Comparison of ENCODE assay signal across 23 cellular contexts in genomic region chr19:5014941-5015340, GRCh38. TPM values are rescaled to one million over a fixed set of nuclear protein-coding genes. Genes with fewer than 3 reads are reported as not detected.
A peak's percentile ranks its signal among the peaks of the same experiment; 100 is the strongest.
DNase-seq lines count a peak whose midpoint lies in the region; ATAC-seq and TF ChIP-seq lines count a peak whose summit lies in the region.
"Had no signal": no experiment of that assay in that cellular context is flagged by ENCODE, and none has a peak within 500 bp of the region (broad histone marks: within the 10 kb centered on the region; RNA-seq: fewer than 3 reads in every experiment).

No MANE protein-coding gene starts in this region.

- H3K27ac ChIP-seq in BLaER1 (0 out of 2 replicates have a peak overlapping the region, but pooled peaks have one; percentile 19), body of pancreas (no peak overlapping the region), osteoblast (ENCODE audit: low read depth, low read length) (no peak overlapping the region), thyroid gland (peak overlapping the region; percentile 79 to 90 (median 83))
- H3K27ac ChIP-seq: 22Rv1, A549 had no signal

- DNase-seq in body of pancreas (no peak), osteoblast (ENCODE audit: insufficient read length, low spot score, missing footprints) (peak; percentile 1), thyroid gland (no peak), SIG-M5 treated with dmso at 0.1 percent for 504 hours (lab: John Stamatoyannopoulos, UW; ENCODE audit: unreplicated experiment) (no peak), HEK293T (ENCODE audit: extremely low spot score) (no peak)
- DNase-seq: AML-193; C1 segment of cervical spinal cord; CD4-positive, alpha-beta memory T cell; CD4-positive, CD25-positive, alpha-beta regulatory T cell; CD8-positive, alpha-beta memory T cell; COR-L47; DMS 273 treated with DMSO at 0.1 percent for 48 hours; DMS153; DMS53; DMS79; DND-41; EL; GDM1 had no signal

- no peak overlapping the region for H3K9ac ChIP-seq in BLaER1

- no peak overlapping the region for H2AFZ ChIP-seq in osteoblast (ENCODE audit: low read length)

- no peak for TF ChIP-seq POLR2A in body of pancreas (IDR thresholded peaks at IDR 0.05)
- no peak for TF ChIP-seq POLR2A in thyroid gland (IDR thresholded peaks at IDR 0.05)

- H3K79me2 ChIP-seq in osteoblast (ENCODE audit: insufficient read depth, low read length), result peaks cover 63% of the 10 kb centered on the region

- H3K4me2 ChIP-seq in BLaER1 (no peak overlapping the region), osteoblast (ENCODE audit: insufficient read depth, low read length) (no peak overlapping the region)
- H3K4me2 ChIP-seq: A549 had no signal

- POLR2A ChIA-PET in HEK293T (lab: Yijun Ruan, JAX), result no interaction called here

- H3K4me1 ChIP-seq in BLaER1 (peaks cover 33% of the 10 kb centered on the region), body of pancreas (peaks cover 5% of the 10 kb centered on the region), osteoblast (ENCODE audit: insufficient read depth, low read length) (peaks cover 9% of the 10 kb centered on the region), thyroid gland (peaks cover 47 to 49% of the 10 kb centered on the region in 2 donors)
- H3K4me1 ChIP-seq: A549 had no signal

- TF ChIP-seq CTCF in body of pancreas (IDR thresholded peaks at IDR 0.05) (no peak), osteoblast (IDR thresholded peaks at IDR 0.05; ENCODE audit: extremely low read depth, low read depth, low read length) (no peak), thyroid gland (IDR thresholded peaks at IDR 0.05) (no peak)

- peaks cover 18% of the 10 kb centered on the region for H3K9me3 ChIP-seq in BLaER1
- no peaks in the 10 kb centered on the region for H3K9me3 ChIP-seq in body of pancreas
- no peaks in the 10 kb centered on the region for H3K9me3 ChIP-seq in osteoblast (ENCODE audit: low read depth, low read length)
- no peaks in the 10 kb centered on the region for H3K9me3 ChIP-seq in thyroid gland
- H3K9me3 ChIP-seq: A549 had no signal

- H3K27me3 ChIP-seq in BLaER1, result no peaks in the 10 kb centered on the region
- H3K27me3 ChIP-seq in body of pancreas, result no peaks in the 10 kb centered on the region
- no peaks in the 10 kb centered on the region for H3K27me3 ChIP-seq in osteoblast (ENCODE audit: insufficient read depth, low read length)
- no peaks in the 10 kb centered on the region for H3K27me3 ChIP-seq in thyroid gland

- ATAC-seq in body of pancreas, result peak; percentile 34
- no peak for ATAC-seq in HG03442 (IDR thresholded peaks at IDR 0.05; ENCODE audit: unreplicated experiment)
- ATAC-seq: A549, GM12878 had no signal

- peaks cover 100% of the 10 kb centered on the region for H4K20me1 ChIP-seq in BLaER1
- H4K20me1 ChIP-seq in osteoblast (ENCODE audit: insufficient read depth, low read length), result peaks cover 63% of the 10 kb centered on the region

- H3K36me3 ChIP-seq in BLaER1 (peaks cover 94% of the 10 kb centered on the region), body of pancreas (replicated peaks in 1 of 2; ENCODE audit: insufficient read depth in 1 of 2, low read depth in 2 of 2) (no peaks in the 10 kb centered on the region), osteoblast (ENCODE audit: insufficient read depth, low read length) (peaks cover 16% of the 10 kb centered on the region), thyroid gland (peaks cover 12% of the 10 kb centered on the region in 2 donors)

- WGBS in body of pancreas, 2 donors, result 92 to 95% methylated on average over 8 to 13 of the region's 13 CpGs
- WGBS in thyroid gland, 2 donors, result 78 to 86% methylated on average over 13 of the region's 13 CpGs

- intact Hi-C loops in body of pancreas (cut with DNase I), result no loop called here
- intact Hi-C loops in thyroid gland (cut with DNase I), result loop anchor here (5.0 kb wide), 1 partner anchor 33 kb away; no protein-coding TSS in a partner anchor

- CTCF ChIA-PET in HEK293T (lab: Yijun Ruan, JAX), result interaction anchor here (0.7 to 1.4 kb wide), 2 partner anchors 10 to 16 kb away, joined by 3 to 4 read pairs; no protein-coding TSS in a partner anchor

- H3K4me3 ChIP-seq in BLaER1 (no peak overlapping the region), body of pancreas (no peak overlapping the region), osteoblast (ENCODE audit: insufficient read depth, low read length) (no peak overlapping the region), thyroid gland (replicated peaks in 1 of 3) (no peak overlapping the region)
- H3K4me3 ChIP-seq: A549, GM12878 had no signal

TF ChIP-seq in HEK293T, 16 proteins besides CTCF, POLR2A, EP300 and RAD21:
- TF ChIP-seq CTBP1 (IDR thresholded peaks at IDR 0.05; ENCODE audit: borderline replicate concordance), result no peak
- no peak for TF ChIP-seq LEF1 (IDR thresholded peaks at IDR 0.05; ENCODE audit: borderline replicate concordance)
- TF ChIP-seq SUZ12 (IDR thresholded peaks at IDR 0.05), result no peak
- TF ChIP-seq, protein P1, sequence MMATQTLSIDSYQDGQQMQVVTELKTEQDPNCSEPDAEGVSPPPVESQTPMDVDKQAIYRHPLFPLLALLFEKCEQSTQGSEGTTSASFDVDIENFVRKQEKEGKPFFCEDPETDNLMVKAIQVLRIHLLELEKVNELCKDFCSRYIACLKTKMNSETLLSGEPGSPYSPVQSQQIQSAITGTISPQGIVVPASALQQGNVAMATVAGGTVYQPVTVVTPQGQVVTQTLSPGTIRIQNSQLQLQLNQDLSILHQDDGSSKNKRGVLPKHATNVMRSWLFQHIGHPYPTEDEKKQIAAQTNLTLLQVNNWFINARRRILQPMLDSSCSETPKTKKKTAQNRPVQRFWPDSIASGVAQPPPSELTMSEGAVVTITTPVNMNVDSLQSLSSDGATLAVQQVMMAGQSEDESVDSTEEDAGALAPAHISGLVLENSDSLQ (IDR thresholded peaks at IDR 0.05), result no peak
- no peak for TF ChIP-seq BHLHE40 (IDR thresholded peaks at IDR 0.05; ENCODE audit: borderline replicate concordance)
TF ChIP-seq in HEK293T: peak in this region for 0.

RNA-seq across cellular contexts. Expression of gene KDM4B, which starts 46.0 kb away (rescaled TPM):
- total RNA-seq in body of pancreas (10 to 100 TPM; 18.9 to 35.3 TPM), osteoblast (19.7 and 22.1 TPM in 2 replicates), thyroid gland (10 to 100 TPM; 44.3 to 87.2 (median 75.8) TPM)

Comparison
In these comparisons a context has a peak if more than half of its experiments do, and no peak if none do; other contexts are left out.
1. H3K27ac ChIP-seq: peak in BLaER1 (single experiment) and thyroid gland (3 of 3); none in body of pancreas (0 of 4) and osteoblast (single experiment).